In genomic region chr5:151233576-151234202, GRCh38 we compare ENCODE assay signal across 13 cellular contexts. TPM values are rescaled to one million over a fixed set of nuclear protein-coding genes. Genes with fewer than 3 reads are reported as not detected.
DNase-seq lines count a peak whose midpoint lies in the region; ATAC-seq and TF ChIP-seq lines count a peak whose summit lies in the region.
"Had no signal": no experiment of that assay in that cellular context is flagged by ENCODE, and none has a peak within 500 bp of the region (broad histone marks: within the 10 kb centered on the region; RNA-seq: fewer than 3 reads in every experiment).

No MANE protein-coding gene starts in this region.

- ATAC-seq in GM18520 (IDR thresholded peaks at IDR 0.05; ENCODE audit: unreplicated experiment) (peak; percentile 66), GM21528 (IDR thresholded peaks at IDR 0.05; ENCODE audit: low FRiP score, unreplicated experiment) (peak; percentile 61), HG03280 (IDR thresholded peaks at IDR 0.05; ENCODE audit: unreplicated experiment) (peak; percentile 71), psoas muscle (no peak), SK-N-SH treated with all-trans-retinoic acid at 6 μM for 48 hours (no peak)
- no peak for ATAC-seq in activated CD8-positive, alpha-beta memory T cell treated with anti-CD3 and anti-CD28 coated beads, Interleukin-2, amount 10 ng/mL, durations not matched to agents 7 days and 5 days
- ATAC-seq: effector memory CD8-positive, alpha-beta T cell had no signal

- peaks cover 3% of the 10 kb centered on the region for H3K36me3 Mint-ChIP-seq in activated CD8-positive, alpha-beta memory T cell treated with anti-CD3 and anti-CD28 coated beads, Interleukin-2, amount 10 ng/mL, durations not matched to agents 7 days and 5 days
- H3K36me3 Mint-ChIP-seq in nephron progenitor cell (ENCODE audit: low read depth) = no peaks in the 10 kb centered on the region

- no peak for TF ChIP-seq CTCF in psoas muscle (IDR thresholded peaks at IDR 0.05)
- TF ChIP-seq CTCF in nephron progenitor cell (IDR thresholded peaks at IDR 0.05) = no peak

- no peak overlapping the region for H3K4me3 Mint-ChIP-seq in activated CD8-positive, alpha-beta memory T cell treated with anti-CD3 and anti-CD28 coated beads, Interleukin-2, amount 10 ng/mL, durations not matched to agents 7 days and 5 days
- no peak overlapping the region for H3K4me3 Mint-ChIP-seq in nephron progenitor cell

- CTCF ChIA-PET in activated CD8-positive, alpha-beta memory T cell treated with anti-CD3 and anti-CD28 coated beads, Interleukin-2, amount 10 ng/mL, durations not matched to agents 7 days and 5 days (lab: Charles Lee) = interaction anchor here (1.0 to 2.3 kb wide), 7 partner anchors 10 to 118 kb away, joined by 3 to 32 read pairs (median 4); partner anchors contain the start of gene CCDC69

- no peaks in the 10 kb centered on the region for H3K9me3 Mint-ChIP-seq in activated CD8-positive, alpha-beta memory T cell treated with anti-CD3 and anti-CD28 coated beads, Interleukin-2, amount 10 ng/mL, durations not matched to agents 7 days and 5 days (ENCODE audit: low read depth)
- no peaks in the 10 kb centered on the region for H3K9me3 Mint-ChIP-seq in nephron progenitor cell
- H3K9me3 Mint-ChIP-seq: effector memory CD8-positive, alpha-beta T cell; immature natural killer cell had no signal

- H3K27me3 ChIP-seq in psoas muscle (ENCODE audit: insufficient read depth in 3 of 3, low read length in 2 of 3) = no peaks in the 10 kb centered on the region

- no peaks in the 10 kb centered on the region for H3K9me3 ChIP-seq in psoas muscle

- no peak for DNase-seq in psoas muscle
- DNase-seq in activated CD8-positive, alpha-beta memory T cell treated with anti-CD3 and anti-CD28 coated beads, Interleukin-2, amount 10 ng/mL, durations not matched to agents 7 days and 5 days = no peak
- DNase-seq in nephron progenitor cell = no peak
- no peak for DNase-seq in NCI-H2171 (lab: John Stamatoyannopoulos, UW)
- DNase-seq: activated effector memory CD4-positive, alpha-beta T cell treated with anti-CD3 and anti-CD28 coated beads, Interleukin-2, amount 50 U/mL, for 16 hours; effector memory CD8-positive, alpha-beta T cell; immature natural killer cell; NCI-H345; T1000 had no signal

- H3K27ac Mint-ChIP-seq in activated CD8-positive, alpha-beta memory T cell treated with anti-CD3 and anti-CD28 coated beads, Interleukin-2, amount 10 ng/mL, durations not matched to agents 7 days and 5 days = no peak overlapping the region
- H3K27ac Mint-ChIP-seq in nephron progenitor cell = no peak overlapping the region
- H3K27ac Mint-ChIP-seq: effector memory CD8-positive, alpha-beta T cell had no signal

- peaks cover 27% of the 10 kb centered on the region for H3K4me1 Mint-ChIP-seq in activated CD8-positive, alpha-beta memory T cell treated with anti-CD3 and anti-CD28 coated beads, Interleukin-2, amount 10 ng/mL, durations not matched to agents 7 days and 5 days
- peaks cover 26% of the 10 kb centered on the region for H3K4me1 Mint-ChIP-seq in nephron progenitor cell

- intact Hi-C loops in psoas muscle (cut with DNase I) = no loop called here

- H3K36me3 ChIP-seq in psoas muscle (ENCODE audit: insufficient read depth in 1 of 2, low read depth in 1 of 2) = no peaks in the 10 kb centered on the region

- H3K27ac ChIP-seq in psoas muscle = peak overlapping the region; percentile 73

- H3K4me3 ChIP-seq in psoas muscle = no peak overlapping the region

- peaks cover 25% of the 10 kb centered on the region for H3K4me1 ChIP-seq in psoas muscle

- WGBS in psoas muscle, 3 donors = 57 to 85% (median 66%) methylated on average over 9 of the region's 9 CpGs

- no peaks in the 10 kb centered on the region for H3K27me3 Mint-ChIP-seq in activated CD8-positive, alpha-beta memory T cell treated with anti-CD3 and anti-CD28 coated beads, Interleukin-2, amount 10 ng/mL, durations not matched to agents 7 days and 5 days
- H3K27me3 Mint-ChIP-seq in nephron progenitor cell (ENCODE audit: low read depth, poor library complexity) = peaks cover 15% of the 10 kb centered on the region
- H3K27me3 Mint-ChIP-seq: effector memory CD8-positive, alpha-beta T cell had no signal

TF ChIP-seq in SK-N-SH treated with all-trans-retinoic acid at 6 μM for 48 hours, 23 proteins besides CTCF, POLR2A, EP300 and RAD21 (continues in another document):
- TF ChIP-seq CREB5 (CRISPR knock-in tag; IDR thresholded peaks at IDR 0.05; ENCODE audit: low read depth) (no peak), BACH2 (CRISPR knock-in tag; IDR thresholded peaks at IDR 0.05; ENCODE audit: borderline replicate concordance) (no peak), ESRRG (CRISPR knock-in tag; IDR thresholded peaks at IDR 0.05) (no peak), RARB (CRISPR knock-in tag; IDR thresholded peaks at IDR 0.05) (no peak), ISL1 (CRISPR knock-in tag; IDR thresholded peaks at IDR 0.05) (no peak), CSDC2 (CRISPR knock-in tag; IDR thresholded peaks at IDR 0.05) (no peak), ZFP3 (CRISPR knock-in tag; IDR thresholded peaks at IDR 0.05) (no peak), ZFP30 (CRISPR knock-in tag; IDR thresholded peaks at IDR 0.05) (no peak), GLIS3 (CRISPR knock-in tag; IDR thresholded peaks at IDR 0.05) (no peak), SNAI2 (CRISPR knock-in tag; IDR thresholded peaks at IDR 0.05) (no peak), ARNTL (CRISPR knock-in tag; IDR thresholded peaks at IDR 0.05; ENCODE audit: borderline replicate concordance, low read depth) (no peak), PATZ1 (CRISPR knock-in tag; IDR thresholded peaks at IDR 0.05; ENCODE audit: borderline replicate concordance) (no peak), ZNF8 (CRISPR knock-in tag; IDR thresholded peaks at IDR 0.05) (no peak), OSR1 (CRISPR knock-in tag; IDR thresholded peaks at IDR 0.05) (no peak), CSRNP3 (CRISPR knock-in tag; IDR thresholded peaks at IDR 0.05) (no peak)

RNA-seq across cellular contexts. Expression of gene CCDC69, which starts 9.8 kb away (rescaled TPM):
- total RNA-seq in psoas muscle = 10 to 100 TPM; 58.8 to 96.9 (median 65.9) TPM
- polyA plus RNA-seq in psoas muscle = 100 to 1,000 TPM in 1 of 3 donors, 10 to 100 TPM in 2; 27.0 to 180 (median 70.7) TPM
- 10 to 100 TPM; 73.1 to 89.1 TPM for total RNA-seq in activated CD8-positive, alpha-beta memory T cell treated with anti-CD3 and anti-CD28 coated beads, Interleukin-2, amount 10 ng/mL, durations not matched to agents 7 days and 5 days

RNA-seq across cellular contexts. Expression of gene GM2A, which starts 19.3 kb away (rescaled TPM):
- 10 to 100 TPM in 2 of 4 donors, 1 to 10 TPM in 2; 4.0 to 12.1 (median 8.0) TPM for total RNA-seq in psoas muscle
- polyA plus RNA-seq in psoas muscle = 10 to 100 TPM in 1 of 3 donors, 1 to 10 TPM in 2; 3.0 to 11.6 (median 6.9) TPM
- total RNA-seq in activated CD8-positive, alpha-beta memory T cell treated with anti-CD3 and anti-CD28 coated beads, Interleukin-2, amount 10 ng/mL, durations not matched to agents 7 days and 5 days = 10 to 100 TPM; 13.4 to 18.7 TPM

Comparison
In these comparisons a context has a peak if more than half of its experiments do, and no peak if none do; other contexts are left out.
1. ATAC-seq: peak in GM18520 (single experiment), GM21528 (single experiment) and HG03280 (single experiment); none in psoas muscle (0 of 4), activated CD8-positive, alpha-beta memory T cell treated with anti-CD3 and anti-CD28 coated beads, Interleukin-2, amount 10 ng/mL, durations not matched to agents 7 days and 5 days (single experiment) and SK-N-SH treated with all-trans-retinoic acid at 6 μM for 48 hours (single experiment).